ENCODE assay signal across 8 cellular contexts in genomic region chr3:136860541-136860940, GRCh38. TPM values are rescaled to one million over a fixed set of nuclear protein-coding genes. Genes with fewer than 3 reads are reported as not detected.
DNase-seq lines count a peak whose midpoint lies in the region; ATAC-seq and TF ChIP-seq lines count a peak whose summit lies in the region.

No MANE protein-coding gene starts in this region.

- H3F3A ChIP-seq in neural cell (ENCODE audit: insufficient read depth, low read length, poor library complexity, severe bottlenecking), result no peaks in the 10 kb centered on the region

- H3K9me3 Mint-ChIP-seq in central memory CD8-positive, alpha-beta T cell, result no peaks in the 10 kb centered on the region

- no peak overlapping the region for H3K27ac ChIP-seq in neural cell (ENCODE audit: low read length)

- peaks cover 24% of the 10 kb centered on the region for H3K79me2 ChIP-seq in neural cell (replicated peaks; ENCODE audit: insufficient read depth, low read length)

- no peak for TF ChIP-seq POLR2A in NB4 (IDR thresholded peaks at IDR 0.05; ENCODE audit: extremely low read depth, insufficient read length)
- TF ChIP-seq POLR2A in lower leg skin (IDR thresholded peaks at IDR 0.05), result no peak

- H2AFZ ChIP-seq in neural cell (ENCODE audit: low read depth, low read length), result no peak overlapping the region

- ATAC-seq in central memory CD8-positive, alpha-beta T cell (replicated peaks; ENCODE audit: extremely low read depth, poor library complexity, severe bottlenecking), result no peak
- ATAC-seq in GM19455 (IDR thresholded peaks at IDR 0.05; ENCODE audit: unreplicated experiment) (no peak), HG02588 (IDR thresholded peaks at IDR 0.05; ENCODE audit: unreplicated experiment) (no peak), GM21576 (IDR thresholded peaks at IDR 0.05; ENCODE audit: unreplicated experiment) (no peak)

- H3K4me3 Mint-ChIP-seq in central memory CD8-positive, alpha-beta T cell, result peak overlapping the region; percentile 89

- H3K9me2 ChIP-seq in neural cell (ENCODE audit: insufficient read depth, low read length), result no peaks in the 10 kb centered on the region

- H3K27ac Mint-ChIP-seq in central memory CD8-positive, alpha-beta T cell (ENCODE audit: low read depth), result peak overlapping the region; percentile 88

- H3K27me3 ChIP-seq in neural cell (ENCODE audit: insufficient read depth, low read depth, low read length), result no peaks in the 10 kb centered on the region

- H3K4me2 ChIP-seq in neural cell (ENCODE audit: low read length), result peak overlapping the region; percentile 31

- H3K4me1 Mint-ChIP-seq in central memory CD8-positive, alpha-beta T cell, result peaks cover 54% of the 10 kb centered on the region

- no peak for TF ChIP-seq EP300 in neural cell (conservative IDR thresholded peaks at IDR 0.05; ENCODE audit: poor library complexity, severe bottlenecking)

- TF ChIP-seq CTCF in NB4 (IDR thresholded peaks at IDR 0.05; ENCODE audit: low read depth, low read length) (no peak), neural cell (IDR thresholded peaks at IDR 0.05; ENCODE audit: poor library complexity, severe bottlenecking) (no peak), lower leg skin (IDR thresholded peaks at IDR 0.05) (no peak)

- H3K9me3 ChIP-seq in neural cell (ENCODE audit: low read length), result peaks cover 3% of the 10 kb centered on the region

- DNase-seq in DMS153 (lab: John Stamatoyannopoulos, UW), result peak; percentile 50
- DNase-seq in NB4 (ENCODE audit: low read depth), result peak; percentile 54
- no peak for DNase-seq in central memory CD8-positive, alpha-beta T cell (ENCODE audit: low spot score in 2 of 2)
- no peak for DNase-seq in lower leg skin (ENCODE audit: low spot score in 2 of 2)

- H3K9ac ChIP-seq in neural cell (ENCODE audit: low read length), result no peak overlapping the region

- WGBS in lower leg skin, 2 donors, result 59 to 75% methylated on average over 4 of the region's 4 CpGs

- H3K36me3 ChIP-seq in neural cell (ENCODE audit: insufficient read depth, low read length), result no peaks in the 10 kb centered on the region

- no peaks in the 10 kb centered on the region for H3K27me3 Mint-ChIP-seq in central memory CD8-positive, alpha-beta T cell

- no peak for TF ChIP-seq RAD21 in neural cell (conservative IDR thresholded peaks at IDR 0.05)

- intact Hi-C loops in lower leg skin (cut with DNase I; ENCODE audit: low total_unique reads), result loop anchor here (10.0 kb wide), 1 partner anchor 54 kb away; no protein-coding TSS in a partner anchor

- H4K20me1 ChIP-seq in neural cell (ENCODE audit: insufficient read depth), result no peaks in the 10 kb centered on the region

- peaks cover 27% of the 10 kb centered on the region for H3K36me3 Mint-ChIP-seq in central memory CD8-positive, alpha-beta T cell (ENCODE audit: insufficient read depth)

- H3K4me3 ChIP-seq in NB4 (ENCODE audit: low read depth, low read length), result peak overlapping the region; percentile 88
- H3K4me3 ChIP-seq in neural cell (ENCODE audit: low read length), result peak overlapping the region; percentile 91
- no peak overlapping the region for H3K4me3 ChIP-seq in lower leg skin (ENCODE audit: low read depth, poor library complexity, severe bottlenecking)

TF ChIP-seq in neural cell, 6 proteins besides CTCF, POLR2A, EP300 and RAD21:
- TF ChIP-seq REST (IDR thresholded peaks at IDR 0.05; ENCODE audit: borderline replicate concordance) (no peak), MXI1 (conservative IDR thresholded peaks at IDR 0.05; ENCODE audit: poor library complexity, severe bottlenecking) (no peak), SMC3 (conservative IDR thresholded peaks at IDR 0.05; ENCODE audit: poor library complexity) (no peak), EZH2 (IDR thresholded peaks at IDR 0.05; ENCODE audit: borderline replicate concordance, insufficient read depth, low read length, poor library complexity, severe bottlenecking) (no peak)

RNA-seq across cellular contexts. Expression of gene NCK1, which starts 1.5 kb away (rescaled TPM):
- polyA plus RNA-seq in neural cell, result 21.5 and 22.4 TPM in 2 replicates
- polyA minus RNA-seq in neural cell, result 47.5 and 58.3 TPM in 2 replicates
- 10 to 100 TPM; 53.1 to 74.0 (median 61.6) TPM for total RNA-seq in lower leg skin

RNA-seq across cellular contexts. Expression of gene SLC35G2, which starts 41.6 kb away (rescaled TPM):
- polyA plus RNA-seq in neural cell, result 3.7 and 6.8 TPM in 2 replicates
- polyA minus RNA-seq in neural cell, result 10.9 and 11.2 TPM in 2 replicates
- 1 to 10 TPM; 1.6 to 4.1 (median 2.6) TPM for total RNA-seq in lower leg skin

Comparison
In these comparisons a context has a peak if more than half of its experiments do, and no peak if none do; other contexts are left out.
1. DNase-seq: peak in DMS153 (single experiment) and NB4 (single experiment); none in central memory CD8-positive, alpha-beta T cell (0 of 2) and lower leg skin (0 of 2).